24 cellular contexts compared by ENCODE assay signal in genomic region chr1:68301538-68301937, GRCh38.
A peak's percentile ranks its signal among the peaks of the same experiment; 100 is the strongest.
DNase-seq lines count a peak whose midpoint lies in the region; ATAC-seq, FAIRE-seq and TF ChIP-seq lines count a peak whose summit lies in the region.
"Had no signal": no experiment of that assay in that cellular context is flagged by ENCODE, and none has a peak within 500 bp of the region (broad histone marks: within the 10 kb centered on the region; RNA-seq: fewer than 3 reads in every experiment).

No MANE protein-coding gene starts in this region.

- no peak for TF ChIP-seq CTCF in cardiac fibroblast (IDR thresholded peaks at IDR 0.05; ENCODE audit: low read depth, low read length)
- TF ChIP-seq CTCF in heart right ventricle (IDR thresholded peaks at IDR 0.05): no peak

- H4K8ac ChIP-seq in mesendoderm (ENCODE audit: low read depth, low read length): no peak overlapping the region

- no peak for FAIRE-seq in GM12892 (lab: Jason Lieb, UNC)
- FAIRE-seq: GM18507 had no signal

- DNase-seq in MG63 (peak; percentile 53), NCI-H345 (lab: John Stamatoyannopoulos, UW) (peak; percentile 41), cardiac fibroblast (ENCODE audit: low read depth in 2 of 2) (peak; percentile 28 to 90), mesendoderm (no peak), GM12892 (ENCODE audit: insufficient read length) (no peak), heart right ventricle (no peak)
- DNase-seq in stimulated activated CD4-positive, alpha-beta T cell treated with anti-CD3 and anti-CD28 coated beads, Interleukin-2, amount 100 ng/mL, for 48 hours: no peak
- DNase-seq: activated CD8-positive, alpha-beta memory T cell treated with anti-CD3 and anti-CD28 coated beads for 24 hours; activated gamma-delta T cell treated with Interleukin-2 at 50 U/mL for 16 hours; activated naive CD8-positive, alpha-beta T cell treated with anti-CD3 and anti-CD28 coated beads, Interleukin-2, amount 50 U/mL, for 24 hours; activated T-cell treated with anti-CD3 and anti-CD28 coated beads, Interleukin-2, amount 50 U/mL, for 1 hour; CD4-positive, CD25-positive, alpha-beta regulatory T cell; endodermal cell; KBM-7; NCI-H2081; NCI-H524 treated with DMSO at 0.1 percent for 48 hours; RPMI8226; stimulated activated CD4-positive, alpha-beta T cell treated with anti-CD3 and anti-CD28 coated beads, Interleukin-15, amount 100 ng/mL, for 24 hours; stimulated activated naive CD8-positive, alpha-beta T cell treated with anti-CD3 and anti-CD28 coated beads, Interleukin-15, amount 100 ng/mL, for 72 hours had no signal

- no peak overlapping the region for H3K4me2 ChIP-seq in mesendoderm (ENCODE audit: low read length)
- H3K4me2 ChIP-seq: GM23338 had no signal

- no peaks in the 10 kb centered on the region for H3K36me3 ChIP-seq in MG63
- H3K36me3 ChIP-seq in mesendoderm (ENCODE audit: control insufficient read depth, insufficient read depth, low read length): no peaks in the 10 kb centered on the region
- H3K36me3 ChIP-seq in heart right ventricle: no peaks in the 10 kb centered on the region
- H3K36me3 ChIP-seq: tibial nerve had no signal

- no peaks in the 10 kb centered on the region for H3K79me1 ChIP-seq in mesendoderm (ENCODE audit: low read length)

- no peak overlapping the region for H3K27ac ChIP-seq in mesendoderm (ENCODE audit: low read depth, low read length)
- H3K27ac ChIP-seq in heart right ventricle: no peak overlapping the region
- H3K27ac ChIP-seq: coronary artery, tibial nerve had no signal

- H2AK5ac ChIP-seq in mesendoderm (ENCODE audit: low read length): no peak overlapping the region

- no peaks in the 10 kb centered on the region for H3K27me3 ChIP-seq in MG63
- H3K27me3 ChIP-seq in mesendoderm (ENCODE audit: insufficient read depth, low read length, poor library complexity): no peaks in the 10 kb centered on the region
- no peaks in the 10 kb centered on the region for H3K27me3 ChIP-seq in heart right ventricle
- H3K27me3 ChIP-seq: tibial nerve had no signal

- WGBS in mesendoderm (ENCODE audit: extremely low coverage, insufficient coverage, low lambda C conversion rate): no CpG with 5 or more reads among the region's 2 CpGs
- WGBS in heart right ventricle, 2 donors: 61 to 62% methylated on average over 2 of the region's 2 CpGs

- intact Hi-C loops in heart right ventricle (cut with DNase I): no loop called here

- no peak overlapping the region for H3K9ac ChIP-seq in mesendoderm (ENCODE audit: low read length)

- no peak overlapping the region for H3K4ac ChIP-seq in mesendoderm (ENCODE audit: low read depth, low read length)

- H4K5ac ChIP-seq in mesendoderm (ENCODE audit: low read length): no peak overlapping the region

- no peaks in the 10 kb centered on the region for H3K79me2 ChIP-seq in mesendoderm (ENCODE audit: control insufficient read depth, insufficient read depth, low read length)

- no peak overlapping the region for H2BK5ac ChIP-seq in mesendoderm (ENCODE audit: low read length)

- no peak overlapping the region for H2BK120ac ChIP-seq in mesendoderm (ENCODE audit: low read depth, low read length)

- H3K18ac ChIP-seq in mesendoderm (ENCODE audit: low read length): no peak overlapping the region

- H3K4me3 ChIP-seq in MG63 (no peak overlapping the region), cardiac fibroblast (replicated peaks in 1 of 2; ENCODE audit: low read depth in 2 of 2, low read length in 2 of 2) (no peak overlapping the region), mesendoderm (ENCODE audit: low read length) (no peak overlapping the region), heart right ventricle (no peak overlapping the region)
- H3K4me3 ChIP-seq: coronary artery, GM23338, tibial nerve had no signal

- no peak overlapping the region for H3K23ac ChIP-seq in mesendoderm (ENCODE audit: low read length)

- H3K4me1 ChIP-seq in mesendoderm (ENCODE audit: control insufficient read depth, low read depth, low read length) (peaks cover 7% of the 10 kb centered on the region), heart right ventricle (no peaks in the 10 kb centered on the region)
- H3K4me1 ChIP-seq: tibial nerve had no signal

- ATAC-seq in heart right ventricle: no peak
- ATAC-seq: activated naive CD8-positive, alpha-beta T cell treated with anti-CD3 and anti-CD28 coated beads, Interleukin-2, amount 50 U/mL, for 24 hours; GM23338; sciatic nerve; stimulated activated naive CD8-positive, alpha-beta T cell treated with anti-CD3 and anti-CD28 coated beads, Interleukin-15, amount 100 ng/mL, for 72 hours had no signal

- no peak for TF ChIP-seq POLR2A in GM12892 (IDR thresholded peaks at IDR 0.05; ENCODE audit: low read depth, low read length)

- H3K56ac ChIP-seq in mesendoderm (ENCODE audit: low read length): no peak overlapping the region

- H3K9me3 ChIP-seq in MG63: no peaks in the 10 kb centered on the region
- no peaks in the 10 kb centered on the region for H3K9me3 ChIP-seq in heart right ventricle
- H3K9me3 ChIP-seq: tibial nerve had no signal

- peak overlapping the region; percentile 65 for H2BK15ac ChIP-seq in mesendoderm (replicated peaks; ENCODE audit: low read depth)

Comparison
In these comparisons a context has a peak if more than half of its experiments do, and no peak if none do; other contexts are left out.
1. DNase-seq: peak in MG63 (single experiment), NCI-H345 (single experiment) and cardiac fibroblast (2 of 2); none in mesendoderm (single experiment), GM12892 (single experiment), heart right ventricle (0 of 2) and stimulated activated CD4-positive, alpha-beta T cell treated with anti-CD3 and anti-CD28 coated beads, Interleukin-2, amount 100 ng/mL, for 48 hours (0 of 2).